13 cellular contexts compared by ENCODE assay signal in the genomic region with DNA sequence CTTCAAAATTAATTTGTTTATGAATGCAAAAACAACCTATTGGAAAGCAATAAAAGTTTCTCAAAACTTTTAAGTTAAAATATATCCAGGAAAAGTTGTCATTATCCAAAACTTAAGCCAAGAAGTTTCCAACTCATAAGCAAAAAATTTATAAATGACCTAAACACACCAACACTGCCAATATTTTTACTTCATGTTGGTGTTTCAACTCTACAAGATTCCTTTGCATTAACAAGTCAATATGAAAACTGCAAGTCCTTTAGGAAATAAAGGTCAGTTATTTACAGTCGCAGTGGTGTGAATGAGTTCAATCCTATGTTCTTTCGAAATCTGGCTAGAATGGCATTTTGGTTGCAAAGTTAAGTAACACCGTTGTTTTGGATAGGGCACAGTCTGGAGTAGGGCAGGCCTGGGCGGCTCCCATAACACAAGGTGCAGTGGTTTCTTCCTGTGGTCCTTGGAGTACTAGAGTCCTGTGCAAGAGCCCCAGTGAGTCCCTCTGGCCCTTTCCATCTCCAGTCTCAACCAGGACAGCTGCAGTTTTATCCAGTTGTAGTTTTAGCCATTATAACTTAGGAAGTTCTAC.
DNase-seq lines count a peak whose midpoint lies in the region; ATAC-seq and TF ChIP-seq lines count a peak whose summit lies in the region.
"Had no signal": no experiment of that assay in that cellular context is flagged by ENCODE, and none has a peak within 500 bp of the region (broad histone marks: within the 10 kb centered on the region; RNA-seq: fewer than 3 reads in every experiment).

No MANE protein-coding gene starts in this region.

- H3K27ac ChIP-seq in liver (ENCODE audit: low read depth in 1 of 2, low read length in 2 of 2), result peak overlapping the region in 1 of 2 donors; percentile 18
- H3K27ac ChIP-seq: skin epidermis had no signal

- H3K27me3 Mint-ChIP-seq in activated CD8-positive, alpha-beta T cell treated with anti-CD3 and anti-CD28 coated beads, Interleukin-2, amount 10 ng/mL, durations not matched to agents 7 days and 5 days (ENCODE audit: low read depth), result no peaks in the 10 kb centered on the region
- H3K27me3 Mint-ChIP-seq: CD4-positive, alpha-beta T cell; naive thymus-derived CD4-positive, alpha-beta T cell had no signal

- WGBS in liver, result 39% methylated on average over 4 of the region's 4 CpGs

- no peak overlapping the region for H3K4me3 ChIP-seq in MG63
- no peak overlapping the region for H3K4me3 ChIP-seq in cardiac fibroblast (replicated peaks in 1 of 2; ENCODE audit: low read depth in 2 of 2, low read length in 2 of 2)
- no peak overlapping the region for H3K4me3 ChIP-seq in liver (ENCODE audit: low read depth in 1 of 3, low read length in 3 of 3)
- H3K4me3 ChIP-seq: skin epidermis had no signal

- H3K36me3 Mint-ChIP-seq in activated CD8-positive, alpha-beta T cell treated with anti-CD3 and anti-CD28 coated beads, Interleukin-2, amount 10 ng/mL, durations not matched to agents 7 days and 5 days (ENCODE audit: low read depth), result no peaks in the 10 kb centered on the region
- H3K36me3 Mint-ChIP-seq: activated naive CD4-positive, alpha-beta T cell treated with anti-CD3 and anti-CD28 coated beads, Interleukin-2, amount 50 U/mL, for 72 hours had no signal

- peaks cover 12 to 57% (median 46%) of the 10 kb centered on the region in 4 donors for H3K4me1 ChIP-seq in liver (ENCODE audit: control insufficient read depth in 4 of 4, insufficient read depth in 4 of 4, low read length in 3 of 4)

- POLR2A ChIA-PET in activated CD8-positive, alpha-beta T cell treated with anti-CD3 and anti-CD28 coated beads, Interleukin-2, amount 10 ng/mL, durations not matched to agents 7 days and 5 days (lab: Charles Lee), result no interaction called here

- H3K36me3 ChIP-seq in MG63 (no peaks in the 10 kb centered on the region), liver (ENCODE audit: control insufficient read depth in 4 of 4, insufficient read depth in 3 of 4, low read depth in 1 of 4, low read length in 3 of 4) (no peaks in the 10 kb centered on the region)

- H3K27me3 ChIP-seq in MG63, result no peaks in the 10 kb centered on the region
- no peaks in the 10 kb centered on the region for H3K27me3 ChIP-seq in liver (ENCODE audit: control insufficient read depth in 4 of 4, insufficient read depth in 4 of 4, low read length in 3 of 4)

- TF ChIP-seq RAD21 in liver (IDR thresholded peaks at IDR 0.05), result no peak

- ATAC-seq in GM21390 (IDR thresholded peaks at IDR 0.05; ENCODE audit: unreplicated experiment), result no peak
- ATAC-seq in GM21528 (IDR thresholded peaks at IDR 0.05; ENCODE audit: low FRiP score, unreplicated experiment), result no peak
- no peak for ATAC-seq in activated CD8-positive, alpha-beta T cell treated with anti-CD3 and anti-CD28 coated beads, Interleukin-2, amount 10 ng/mL, durations not matched to agents 7 days and 5 days
- ATAC-seq: activated naive CD4-positive, alpha-beta T cell treated with anti-CD3 and anti-CD28 coated beads, Interleukin-2, amount 50 U/mL, for 72 hours; naive thymus-derived CD4-positive, alpha-beta T cell had no signal

- peaks cover 41% of the 10 kb centered on the region for H3K4me1 Mint-ChIP-seq in activated CD8-positive, alpha-beta T cell treated with anti-CD3 and anti-CD28 coated beads, Interleukin-2, amount 10 ng/mL, durations not matched to agents 7 days and 5 days (ENCODE audit: low read depth)

- no peak overlapping the region for H3K9ac ChIP-seq in liver (ENCODE audit: low read depth in 1 of 2, low read length in 2 of 2)

- CTCF ChIA-PET in activated CD8-positive, alpha-beta T cell treated with anti-CD3 and anti-CD28 coated beads, Interleukin-2, amount 10 ng/mL, durations not matched to agents 7 days and 5 days (lab: Charles Lee), result interaction anchor here (2.4 kb wide), 1 partner anchor 11 kb away, joined by 14 read pairs; no protein-coding TSS in a partner anchor

- peak; percentile 34 for DNase-seq in ELF-1 (ENCODE audit: low read depth, low spot score)
- DNase-seq in MG63, result peak; percentile 45
- peak; percentile 35 to 46 for DNase-seq in cardiac fibroblast (ENCODE audit: low read depth in 2 of 2)
- DNase-seq in HK-2 (ENCODE audit: unreplicated experiment), result no peak
- DNase-seq in activated CD8-positive, alpha-beta T cell treated with anti-CD3 and anti-CD28 coated beads, Interleukin-2, amount 10 ng/mL, durations not matched to agents 7 days and 5 days, result no peak
- DNase-seq: CD4-positive, alpha-beta T cell; foreskin melanocyte; naive thymus-derived CD4-positive, alpha-beta T cell had no signal

- TF ChIP-seq CTCF in cardiac fibroblast (IDR thresholded peaks at IDR 0.05; ENCODE audit: low read depth, low read length), result no peak
- no peak for TF ChIP-seq CTCF in liver (IDR thresholded peaks at IDR 0.05; ENCODE audit: low read depth, low read length, missing input control)

- H3K27ac Mint-ChIP-seq in activated CD8-positive, alpha-beta T cell treated with anti-CD3 and anti-CD28 coated beads, Interleukin-2, amount 10 ng/mL, durations not matched to agents 7 days and 5 days, result no peak overlapping the region
- H3K27ac Mint-ChIP-seq: activated naive CD4-positive, alpha-beta T cell treated with anti-CD3 and anti-CD28 coated beads, Interleukin-2, amount 50 U/mL, for 72 hours; CD4-positive, alpha-beta T cell had no signal

- H3K4me3 Mint-ChIP-seq in activated CD8-positive, alpha-beta T cell treated with anti-CD3 and anti-CD28 coated beads, Interleukin-2, amount 10 ng/mL, durations not matched to agents 7 days and 5 days, result no peak overlapping the region
- H3K4me3 Mint-ChIP-seq: CD4-positive, alpha-beta T cell had no signal

- no peaks in the 10 kb centered on the region for H3K9me3 ChIP-seq in MG63
- no peaks in the 10 kb centered on the region for H3K9me3 ChIP-seq in liver (ENCODE audit: control insufficient read depth in 4 of 4, low read length in 3 of 4)

- no peaks in the 10 kb centered on the region for H3K9me3 Mint-ChIP-seq in activated CD8-positive, alpha-beta T cell treated with anti-CD3 and anti-CD28 coated beads, Interleukin-2, amount 10 ng/mL, durations not matched to agents 7 days and 5 days (ENCODE audit: insufficient read depth)
- H3K9me3 Mint-ChIP-seq: activated naive CD4-positive, alpha-beta T cell treated with anti-CD3 and anti-CD28 coated beads, Interleukin-2, amount 50 U/mL, for 72 hours; CD4-positive, alpha-beta T cell; naive thymus-derived CD4-positive, alpha-beta T cell had no signal

TF ChIP-seq in liver, 16 proteins besides CTCF, POLR2A, EP300 and RAD21:
- peak; percentile 23 to 29 for TF ChIP-seq HNF4A (conservative IDR thresholded peaks at IDR 0.05)
- TF ChIP-seq, protein P1, sequence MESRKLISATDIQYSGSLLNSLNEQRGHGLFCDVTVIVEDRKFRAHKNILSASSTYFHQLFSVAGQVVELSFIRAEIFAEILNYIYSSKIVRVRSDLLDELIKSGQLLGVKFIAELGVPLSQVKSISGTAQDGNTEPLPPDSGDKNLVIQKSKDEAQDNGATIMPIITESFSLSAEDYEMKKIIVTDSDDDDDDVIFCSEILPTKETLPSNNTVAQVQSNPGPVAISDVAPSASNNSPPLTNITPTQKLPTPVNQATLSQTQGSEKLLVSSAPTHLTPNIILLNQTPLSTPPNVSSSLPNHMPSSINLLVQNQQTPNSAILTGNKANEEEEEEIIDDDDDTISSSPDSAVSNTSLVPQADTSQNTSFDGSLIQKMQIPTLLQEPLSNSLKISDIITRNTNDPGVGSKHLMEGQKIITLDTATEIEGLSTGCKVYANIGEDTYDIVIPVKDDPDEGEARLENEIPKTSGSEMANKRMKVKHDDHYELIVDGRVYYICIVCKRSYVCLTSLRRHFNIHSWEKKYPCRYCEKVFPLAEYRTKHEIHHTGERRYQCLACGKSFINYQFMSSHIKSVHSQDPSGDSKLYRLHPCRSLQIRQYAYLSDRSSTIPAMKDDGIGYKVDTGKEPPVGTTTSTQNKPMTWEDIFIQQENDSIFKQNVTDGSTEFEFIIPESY (IDR thresholded peaks at IDR 0.05), result no peak
- no peak for TF ChIP-seq FOXA2 (IDR thresholded peaks at IDR 0.05)
- TF ChIP-seq, protein P2, sequence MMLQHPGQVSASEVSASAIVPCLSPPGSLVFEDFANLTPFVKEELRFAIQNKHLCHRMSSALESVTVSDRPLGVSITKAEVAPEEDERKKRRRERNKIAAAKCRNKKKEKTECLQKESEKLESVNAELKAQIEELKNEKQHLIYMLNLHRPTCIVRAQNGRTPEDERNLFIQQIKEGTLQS (IDR thresholded peaks at IDR 0.05), result no peak
- TF ChIP-seq RXRA (IDR thresholded peaks at IDR 0.05), result peak; percentile 9 to 30
- TF ChIP-seq, protein P3, sequence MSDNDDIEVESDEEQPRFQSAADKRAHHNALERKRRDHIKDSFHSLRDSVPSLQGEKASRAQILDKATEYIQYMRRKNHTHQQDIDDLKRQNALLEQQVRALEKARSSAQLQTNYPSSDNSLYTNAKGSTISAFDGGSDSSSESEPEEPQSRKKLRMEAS (IDR thresholded peaks at IDR 0.05), result no peak

Comparison
In these comparisons a context has a peak if more than half of its experiments do, and no peak if none do; other contexts are left out.
1. DNase-seq: peak in ELF-1 (single experiment), MG63 (single experiment) and cardiac fibroblast (2 of 2); none in HK-2 (single experiment) and activated CD8-positive, alpha-beta T cell treated with anti-CD3 and anti-CD28 coated beads, Interleukin-2, amount 10 ng/mL, durations not matched to agents 7 days and 5 days (single experiment).